17 cellular contexts compared by ENCODE assay signal in genomic region chr5:133602829-133603380, GRCh38. TPM values are rescaled to one million over a fixed set of nuclear protein-coding genes. Genes with fewer than 3 reads are reported as not detected.
"Had no signal": no experiment of that assay in that cellular context is flagged by ENCODE, and none has a peak within 500 bp of the region (broad histone marks: within the 10 kb centered on the region; RNA-seq: fewer than 3 reads in every experiment).

No MANE protein-coding gene starts in this region.

- H3K4me2 ChIP-seq: neural progenitor cell had no signal

- H3K4me3 ChIP-seq: adrenal gland, heart right ventricle, left ventricle myocardium inferior, neural progenitor cell, pancreas, upper lobe of left lung had no signal

- H3K4me1 Mint-ChIP-seq: activated naive CD4-positive, alpha-beta T cell treated with anti-CD3 and anti-CD28 coated beads, Interleukin-2, amount 10 ng/mL, durations not matched to agents 7 days and 5 days; central memory CD8-positive, alpha-beta T cell had no signal

- H3K4me1 ChIP-seq: adrenal gland, pancreas had no signal

- ATAC-seq: activated CD4-positive, CD25-positive, alpha-beta regulatory T cell treated with anti-CD3 and anti-CD28 coated beads, Interleukin-2, amount 50 U/mL, for 24 hours; esophagus mucosa; pancreas had no signal

- DNase-seq: activated naive CD4-positive, alpha-beta T cell treated with anti-CD3 and anti-CD28 coated beads, Interleukin-2, amount 10 ng/mL, durations not matched to agents 7 days and 5 days; adrenal gland; heart right ventricle; left ventricle myocardium inferior; mesenchymal stem cell; pancreas; stimulated activated CD4-positive, alpha-beta T cell treated with anti-CD3 and anti-CD28 coated beads, Interleukin-15, amount 100 ng/mL, for 24 hours; stimulated activated CD4-positive, alpha-beta T cell treated with anti-CD3 and anti-CD28 coated beads, Interleukin-4, amount 100 ng/mL, for 24 hours; T-helper 2 cell; upper lobe of left lung had no signal

- H3K27ac Mint-ChIP-seq: activated naive CD4-positive, alpha-beta T cell treated with anti-CD3 and anti-CD28 coated beads, Interleukin-2, amount 10 ng/mL, durations not matched to agents 7 days and 5 days; activated T-helper 2 cell treated with anti-CD3 and anti-CD28 coated beads, Interferon-gamma antibody, Interleukin-2, Interleukin-4, amounts not matched to agents 10 μg/mL and 5 μg/mL and 100 μg/mL, durations not matched to agents 14 hours and 24 hours and 36 hours; neural progenitor cell; stimulated activated naive CD8-positive, alpha-beta T cell treated with anti-CD3 and anti-CD28 coated beads, Interleukin-15, Interleukin-2, amounts not matched to agents 100 ng/mL and 50 ng/mL, for 24 hours had no signal

- H3K4me3 Mint-ChIP-seq: activated naive CD4-positive, alpha-beta T cell treated with anti-CD3 and anti-CD28 coated beads, Interleukin-2, amount 10 ng/mL, durations not matched to agents 7 days and 5 days; central memory CD8-positive, alpha-beta T cell; neural progenitor cell; stimulated activated naive CD8-positive, alpha-beta T cell treated with anti-CD3 and anti-CD28 coated beads, Interleukin-15, Interleukin-2, amounts not matched to agents 100 ng/mL and 50 ng/mL, for 24 hours had no signal

- H3K36me3 Mint-ChIP-seq: activated naive CD4-positive, alpha-beta T cell treated with anti-CD3 and anti-CD28 coated beads, Interleukin-2, amount 10 ng/mL, durations not matched to agents 7 days and 5 days; neural progenitor cell had no signal

- H3K27ac ChIP-seq: adrenal gland, heart right ventricle, left ventricle myocardium inferior, neural progenitor cell, pancreas, upper lobe of left lung had no signal

- H2AFZ ChIP-seq: neural progenitor cell had no signal

- H3K9me3 Mint-ChIP-seq: activated naive CD4-positive, alpha-beta T cell treated with anti-CD3 and anti-CD28 coated beads, Interleukin-2, amount 10 ng/mL, durations not matched to agents 7 days and 5 days; activated T-helper 2 cell treated with anti-CD3 and anti-CD28 coated beads, Interferon-gamma antibody, Interleukin-2, Interleukin-4, amounts not matched to agents 10 μg/mL and 5 μg/mL and 100 μg/mL, durations not matched to agents 14 hours and 24 hours and 36 hours; central memory CD8-positive, alpha-beta T cell; neural progenitor cell; stimulated activated naive CD8-positive, alpha-beta T cell treated with anti-CD3 and anti-CD28 coated beads, Interleukin-15, Interleukin-2, amounts not matched to agents 100 ng/mL and 50 ng/mL, for 24 hours had no signal

- H3K9me3 ChIP-seq: adrenal gland, left ventricle myocardium inferior, pancreas, upper lobe of left lung had no signal

- H3K36me3 ChIP-seq: adrenal gland, heart right ventricle, left ventricle myocardium inferior, neural progenitor cell, pancreas, upper lobe of left lung had no signal

- H3K27me3 ChIP-seq: adrenal gland, pancreas, upper lobe of left lung had no signal

RNA-seq across cellular contexts. Expression of gene FSTL4, which starts 9.4 kb away (rescaled TPM):
- total RNA-seq: fibroblast of villous mesenchyme, left ventricle myocardium inferior had no signal
